1 cellular context compared by ENCODE assay signal in the genomic region with DNA sequence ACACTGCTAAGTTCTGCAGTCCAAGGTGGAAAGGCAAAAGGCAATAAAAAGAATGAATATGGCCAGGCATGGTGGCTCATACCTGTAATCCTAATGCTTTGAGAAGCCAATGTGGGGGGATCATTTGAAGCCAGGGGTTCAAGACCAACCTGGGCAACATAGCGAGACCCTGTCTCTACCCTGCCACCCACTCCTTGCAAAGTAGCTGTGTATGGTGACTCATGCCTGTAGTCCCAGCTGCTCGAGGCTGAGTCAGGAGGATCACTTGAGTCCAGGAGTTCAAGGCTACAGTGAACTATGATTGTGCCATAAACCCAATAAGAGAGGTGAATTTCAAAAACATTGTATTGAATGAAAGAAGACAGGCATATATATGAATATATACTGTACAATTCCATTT.
TF ChIP-seq lines count a peak whose summit lies in the region.

No MANE protein-coding gene starts in this region.

TF ChIP-seq in HepG2, 621 proteins besides CTCF, POLR2A, EP300 and RAD21 (continues in another document):
- TF ChIP-seq REXO4 (CRISPR knock-in tag; IDR thresholded peaks at IDR 0.05; ENCODE audit: borderline replicate concordance) (no peak), CHD4 (IDR thresholded peaks at IDR 0.05; ENCODE audit: borderline replicate concordance, low read length) (peak; percentile 38; the same call in 1 of the 2 replicates), GATAD1 (CRISPR knock-in tag; IDR thresholded peaks at IDR 0.05) (no peak), MAF1 (CRISPR knock-in tag; IDR thresholded peaks at IDR 0.05; ENCODE audit: borderline replicate concordance) (no peak), RXRA (CRISPR knock-in tag; IDR thresholded peaks at IDR 0.05) (peak; percentile 55; the same call in 1 of the 2 replicates), GATAD2A (CRISPR knock-in tag; IDR thresholded peaks at IDR 0.05) (peak; percentile 49; the same call in 1 of the 2 replicates), HNF4A (CRISPR knock-in tag; IDR thresholded peaks at IDR 0.05) (peak; percentile 74), SALL1 (CRISPR knock-in tag; IDR thresholded peaks at IDR 0.05) (peak; percentile 69), RXRB (CRISPR knock-in tag; IDR thresholded peaks at IDR 0.05; ENCODE audit: borderline replicate concordance) (peak; percentile 43; the same call in 1 of the 2 replicates), POGZ (CRISPR knock-in tag; IDR thresholded peaks at IDR 0.05) (peak; percentile 40; the same call in 1 of the 2 replicates), MBD4 (IDR thresholded peaks at IDR 0.05; ENCODE audit: borderline replicate concordance, low read length) (no peak), ZNF350 (CRISPR knock-in tag; IDR thresholded peaks at IDR 0.05; ENCODE audit: borderline replicate concordance, low read depth) (no peak), HNRNPLL (IDR thresholded peaks at IDR 0.05; ENCODE audit: low read depth, low read length, poor library complexity, severe bottlenecking) (no peak), CEBPB (IDR thresholded peaks at IDR 0.05; ENCODE audit: borderline replicate concordance, low read depth, low read length) (peak; percentile 33; the same call in 1 of the 2 replicates), PHF8 (CRISPR knock-in tag; IDR thresholded peaks at IDR 0.05) (0 out of 2 replicates have a peak, but pooled peaks have one; percentile 23), MAFK (conservative IDR thresholded peaks at IDR 0.05 in 1 of 2, IDR thresholded peaks at IDR 0.05 in 1 of 2; ENCODE audit: low read length in 2 of 2) (peak; percentile 14 to 46; a peak in 3 of 4 replicates), ATM (IDR thresholded peaks at IDR 0.05; ENCODE audit: borderline replicate concordance) (no peak), FOSL1 (CRISPR knock-in tag; IDR thresholded peaks at IDR 0.05; ENCODE audit: borderline replicate concordance) (peak; percentile 71; the same call in 1 of the 2 replicates), SCMH1 (CRISPR knock-in tag; IDR thresholded peaks at IDR 0.05; ENCODE audit: borderline replicate concordance) (no peak), FOSL2 (CRISPR knock-in tag; IDR thresholded peaks at IDR 0.05) (peak; percentile 97), RARA (CRISPR knock-in tag; IDR thresholded peaks at IDR 0.05) (peak; percentile 91), HDAC2 (CRISPR knock-in tag; IDR thresholded peaks at IDR 0.05) (peak; percentile 37; the same call in 1 of the 2 replicates), KAT8 (CRISPR knock-in tag; IDR thresholded peaks at IDR 0.05) (peak; percentile 14; the same call in 1 of the 2 replicates), IRF2 (CRISPR knock-in tag; IDR thresholded peaks at IDR 0.05) (peak; percentile 59; the same call in 1 of the 2 replicates), ZSCAN30 (CRISPR knock-in tag; IDR thresholded peaks at IDR 0.05) (no peak)
- TF ChIP-seq, protein P1, sequence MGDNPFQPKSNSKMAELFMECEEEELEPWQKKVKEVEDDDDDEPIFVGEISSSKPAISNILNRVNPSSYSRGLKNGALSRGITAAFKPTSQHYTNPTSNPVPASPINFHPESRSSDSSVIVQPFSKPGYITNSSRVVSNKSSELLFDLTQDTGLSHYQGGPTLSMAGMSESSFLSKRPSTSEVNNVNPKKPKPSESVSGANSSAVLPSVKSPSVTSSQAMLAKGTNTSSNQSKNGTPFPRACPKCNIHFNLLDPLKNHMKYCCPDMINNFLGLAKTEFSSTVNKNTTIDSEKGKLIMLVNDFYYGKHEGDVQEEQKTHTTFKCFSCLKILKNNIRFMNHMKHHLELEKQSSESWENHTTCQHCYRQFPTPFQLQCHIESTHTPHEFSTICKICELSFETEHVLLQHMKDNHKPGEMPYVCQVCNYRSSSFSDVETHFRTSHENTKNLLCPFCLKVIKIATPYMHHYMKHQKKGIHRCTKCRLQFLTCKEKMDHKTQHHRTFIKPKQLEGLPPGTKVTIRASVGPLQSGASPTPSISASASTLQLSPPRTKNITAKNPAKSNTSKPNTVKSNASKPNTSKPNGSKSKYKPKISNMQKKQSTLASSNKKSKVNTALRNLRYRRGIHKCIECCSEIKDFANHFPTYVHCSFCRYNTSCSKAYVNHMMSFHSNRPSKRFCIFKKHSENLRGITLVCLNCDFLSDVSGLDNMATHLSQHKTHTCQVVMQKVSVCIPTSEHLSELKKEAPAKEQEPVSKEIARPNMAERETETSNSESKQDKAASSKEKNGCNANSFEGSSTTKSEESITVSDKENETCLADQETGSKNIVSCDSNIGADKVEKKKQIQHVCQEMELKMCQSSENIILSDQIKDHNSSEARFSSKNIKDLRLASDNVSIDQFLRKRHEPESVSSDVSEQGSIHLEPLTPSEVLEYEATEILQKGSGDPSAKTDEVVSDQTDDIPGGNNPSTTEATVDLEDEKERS (CRISPR knock-in tag; IDR thresholded peaks at IDR 0.05) = no peak
- TF ChIP-seq, protein P2, sequence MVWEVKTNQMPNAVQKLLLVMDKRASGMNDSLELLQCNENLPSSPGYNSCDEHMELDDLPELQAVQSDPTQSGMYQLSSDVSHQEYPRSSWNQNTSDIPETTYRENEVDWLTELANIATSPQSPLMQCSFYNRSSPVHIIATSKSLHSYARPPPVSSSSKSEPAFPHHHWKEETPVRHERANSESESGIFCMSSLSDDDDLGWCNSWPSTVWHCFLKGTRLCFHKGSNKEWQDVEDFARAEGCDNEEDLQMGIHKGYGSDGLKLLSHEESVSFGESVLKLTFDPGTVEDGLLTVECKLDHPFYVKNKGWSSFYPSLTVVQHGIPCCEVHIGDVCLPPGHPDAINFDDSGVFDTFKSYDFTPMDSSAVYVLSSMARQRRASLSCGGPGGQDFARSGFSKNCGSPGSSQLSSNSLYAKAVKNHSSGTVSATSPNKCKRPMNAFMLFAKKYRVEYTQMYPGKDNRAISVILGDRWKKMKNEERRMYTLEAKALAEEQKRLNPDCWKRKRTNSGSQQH (CRISPR knock-in tag; IDR thresholded peaks at IDR 0.05; ENCODE audit: low read depth) = no peak; the same call in 1 of the 2 replicates
- TF ChIP-seq, protein P3, sequence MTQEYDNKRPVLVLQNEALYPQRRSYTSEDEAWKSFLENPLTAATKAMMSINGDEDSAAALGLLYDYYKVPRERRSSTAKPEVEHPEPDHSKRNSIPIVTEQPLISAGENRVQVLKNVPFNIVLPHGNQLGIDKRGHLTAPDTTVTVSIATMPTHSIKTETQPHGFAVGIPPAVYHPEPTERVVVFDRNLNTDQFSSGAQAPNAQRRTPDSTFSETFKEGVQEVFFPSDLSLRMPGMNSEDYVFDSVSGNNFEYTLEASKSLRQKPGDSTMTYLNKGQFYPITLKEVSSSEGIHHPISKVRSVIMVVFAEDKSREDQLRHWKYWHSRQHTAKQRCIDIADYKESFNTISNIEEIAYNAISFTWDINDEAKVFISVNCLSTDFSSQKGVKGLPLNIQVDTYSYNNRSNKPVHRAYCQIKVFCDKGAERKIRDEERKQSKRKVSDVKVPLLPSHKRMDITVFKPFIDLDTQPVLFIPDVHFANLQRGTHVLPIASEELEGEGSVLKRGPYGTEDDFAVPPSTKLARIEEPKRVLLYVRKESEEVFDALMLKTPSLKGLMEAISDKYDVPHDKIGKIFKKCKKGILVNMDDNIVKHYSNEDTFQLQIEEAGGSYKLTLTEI (CRISPR knock-in tag; conservative IDR thresholded peaks at IDR 0.05) = no peak
- TF ChIP-seq, protein P4, sequence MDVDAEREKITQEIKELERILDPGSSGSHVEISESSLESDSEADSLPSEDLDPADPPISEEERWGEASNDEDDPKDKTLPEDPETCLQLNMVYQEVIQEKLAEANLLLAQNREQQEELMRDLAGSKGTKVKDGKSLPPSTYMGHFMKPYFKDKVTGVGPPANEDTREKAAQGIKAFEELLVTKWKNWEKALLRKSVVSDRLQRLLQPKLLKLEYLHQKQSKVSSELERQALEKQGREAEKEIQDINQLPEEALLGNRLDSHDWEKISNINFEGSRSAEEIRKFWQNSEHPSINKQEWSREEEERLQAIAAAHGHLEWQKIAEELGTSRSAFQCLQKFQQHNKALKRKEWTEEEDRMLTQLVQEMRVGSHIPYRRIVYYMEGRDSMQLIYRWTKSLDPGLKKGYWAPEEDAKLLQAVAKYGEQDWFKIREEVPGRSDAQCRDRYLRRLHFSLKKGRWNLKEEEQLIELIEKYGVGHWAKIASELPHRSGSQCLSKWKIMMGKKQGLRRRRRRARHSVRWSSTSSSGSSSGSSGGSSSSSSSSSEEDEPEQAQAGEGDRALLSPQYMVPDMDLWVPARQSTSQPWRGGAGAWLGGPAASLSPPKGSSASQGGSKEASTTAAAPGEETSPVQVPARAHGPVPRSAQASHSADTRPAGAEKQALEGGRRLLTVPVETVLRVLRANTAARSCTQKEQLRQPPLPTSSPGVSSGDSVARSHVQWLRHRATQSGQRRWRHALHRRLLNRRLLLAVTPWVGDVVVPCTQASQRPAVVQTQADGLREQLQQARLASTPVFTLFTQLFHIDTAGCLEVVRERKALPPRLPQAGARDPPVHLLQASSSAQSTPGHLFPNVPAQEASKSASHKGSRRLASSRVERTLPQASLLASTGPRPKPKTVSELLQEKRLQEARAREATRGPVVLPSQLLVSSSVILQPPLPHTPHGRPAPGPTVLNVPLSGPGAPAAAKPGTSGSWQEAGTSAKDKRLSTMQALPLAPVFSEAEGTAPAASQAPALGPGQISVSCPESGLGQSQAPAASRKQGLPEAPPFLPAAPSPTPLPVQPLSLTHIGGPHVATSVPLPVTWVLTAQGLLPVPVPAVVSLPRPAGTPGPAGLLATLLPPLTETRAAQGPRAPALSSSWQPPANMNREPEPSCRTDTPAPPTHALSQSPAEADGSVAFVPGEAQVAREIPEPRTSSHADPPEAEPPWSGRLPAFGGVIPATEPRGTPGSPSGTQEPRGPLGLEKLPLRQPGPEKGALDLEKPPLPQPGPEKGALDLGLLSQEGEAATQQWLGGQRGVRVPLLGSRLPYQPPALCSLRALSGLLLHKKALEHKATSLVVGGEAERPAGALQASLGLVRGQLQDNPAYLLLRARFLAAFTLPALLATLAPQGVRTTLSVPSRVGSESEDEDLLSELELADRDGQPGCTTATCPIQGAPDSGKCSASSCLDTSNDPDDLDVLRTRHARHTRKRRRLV (CRISPR knock-in tag; IDR thresholded peaks at IDR 0.05) = no peak
- TF ChIP-seq, protein P5, sequence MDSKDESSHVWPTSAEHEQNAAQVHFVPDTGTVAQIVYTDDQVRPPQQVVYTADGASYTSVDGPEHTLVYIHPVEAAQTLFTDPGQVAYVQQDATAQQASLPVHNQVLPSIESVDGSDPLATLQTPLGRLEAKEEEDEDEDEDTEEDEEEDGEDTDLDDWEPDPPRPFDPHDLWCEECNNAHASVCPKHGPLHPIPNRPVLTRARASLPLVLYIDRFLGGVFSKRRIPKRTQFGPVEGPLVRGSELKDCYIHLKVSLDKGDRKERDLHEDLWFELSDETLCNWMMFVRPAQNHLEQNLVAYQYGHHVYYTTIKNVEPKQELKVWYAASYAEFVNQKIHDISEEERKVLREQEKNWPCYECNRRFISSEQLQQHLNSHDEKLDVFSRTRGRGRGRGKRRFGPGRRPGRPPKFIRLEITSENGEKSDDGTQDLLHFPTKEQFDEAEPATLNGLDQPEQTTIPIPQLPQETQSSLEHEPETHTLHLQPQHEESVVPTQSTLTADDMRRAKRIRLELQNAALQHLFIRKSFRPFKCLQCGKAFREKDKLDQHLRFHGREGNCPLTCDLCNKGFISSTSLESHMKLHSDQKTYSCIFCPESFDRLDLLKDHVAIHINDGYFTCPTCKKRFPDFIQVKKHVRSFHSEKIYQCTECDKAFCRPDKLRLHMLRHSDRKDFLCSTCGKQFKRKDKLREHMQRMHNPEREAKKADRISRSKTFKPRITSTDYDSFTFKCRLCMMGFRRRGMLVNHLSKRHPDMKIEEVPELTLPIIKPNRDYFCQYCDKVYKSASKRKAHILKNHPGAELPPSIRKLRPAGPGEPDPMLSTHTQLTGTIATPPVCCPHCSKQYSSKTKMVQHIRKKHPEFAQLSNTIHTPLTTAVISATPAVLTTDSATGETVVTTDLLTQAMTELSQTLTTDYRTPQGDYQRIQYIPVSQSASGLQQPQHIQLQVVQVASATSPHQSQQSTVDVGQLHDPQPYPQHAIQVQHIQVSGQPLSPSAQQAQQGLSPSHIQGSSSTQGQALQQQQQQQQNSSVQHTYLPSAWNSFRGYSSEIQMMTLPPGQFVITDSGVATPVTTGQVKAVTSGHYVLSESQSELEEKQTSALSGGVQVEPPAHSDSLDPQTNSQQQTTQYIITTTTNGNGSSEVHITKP (CRISPR knock-in tag; IDR thresholded peaks at IDR 0.05; ENCODE audit: low read depth) = peak; percentile 46; the same call in 1 of the 2 replicates
- TF ChIP-seq, protein P6, sequence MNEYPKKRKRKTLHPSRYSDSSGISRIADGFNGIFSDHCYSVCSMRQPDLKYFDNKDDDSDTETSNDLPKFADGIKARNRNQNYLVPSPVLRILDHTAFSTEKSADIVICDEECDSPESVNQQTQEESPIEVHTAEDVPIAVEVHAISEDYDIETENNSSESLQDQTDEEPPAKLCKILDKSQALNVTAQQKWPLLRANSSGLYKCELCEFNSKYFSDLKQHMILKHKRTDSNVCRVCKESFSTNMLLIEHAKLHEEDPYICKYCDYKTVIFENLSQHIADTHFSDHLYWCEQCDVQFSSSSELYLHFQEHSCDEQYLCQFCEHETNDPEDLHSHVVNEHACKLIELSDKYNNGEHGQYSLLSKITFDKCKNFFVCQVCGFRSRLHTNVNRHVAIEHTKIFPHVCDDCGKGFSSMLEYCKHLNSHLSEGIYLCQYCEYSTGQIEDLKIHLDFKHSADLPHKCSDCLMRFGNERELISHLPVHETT (CRISPR knock-in tag; conservative IDR thresholded peaks at IDR 0.05) = no peak
- TF ChIP-seq, protein P7, sequence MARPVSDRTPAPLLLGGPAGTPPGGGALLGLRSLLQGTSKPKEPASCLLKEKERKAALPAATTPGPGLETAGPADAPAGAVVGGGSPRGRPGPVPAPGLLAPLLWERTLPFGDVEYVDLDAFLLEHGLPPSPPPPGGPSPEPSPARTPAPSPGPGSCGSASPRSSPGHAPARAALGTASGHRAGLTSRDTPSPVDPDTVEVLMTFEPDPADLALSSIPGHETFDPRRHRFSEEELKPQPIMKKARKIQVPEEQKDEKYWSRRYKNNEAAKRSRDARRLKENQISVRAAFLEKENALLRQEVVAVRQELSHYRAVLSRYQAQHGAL (CRISPR knock-in tag; IDR thresholded peaks at IDR 0.05; ENCODE audit: not compliant biosample characterization) = no peak
- TF ChIP-seq, protein P8, sequence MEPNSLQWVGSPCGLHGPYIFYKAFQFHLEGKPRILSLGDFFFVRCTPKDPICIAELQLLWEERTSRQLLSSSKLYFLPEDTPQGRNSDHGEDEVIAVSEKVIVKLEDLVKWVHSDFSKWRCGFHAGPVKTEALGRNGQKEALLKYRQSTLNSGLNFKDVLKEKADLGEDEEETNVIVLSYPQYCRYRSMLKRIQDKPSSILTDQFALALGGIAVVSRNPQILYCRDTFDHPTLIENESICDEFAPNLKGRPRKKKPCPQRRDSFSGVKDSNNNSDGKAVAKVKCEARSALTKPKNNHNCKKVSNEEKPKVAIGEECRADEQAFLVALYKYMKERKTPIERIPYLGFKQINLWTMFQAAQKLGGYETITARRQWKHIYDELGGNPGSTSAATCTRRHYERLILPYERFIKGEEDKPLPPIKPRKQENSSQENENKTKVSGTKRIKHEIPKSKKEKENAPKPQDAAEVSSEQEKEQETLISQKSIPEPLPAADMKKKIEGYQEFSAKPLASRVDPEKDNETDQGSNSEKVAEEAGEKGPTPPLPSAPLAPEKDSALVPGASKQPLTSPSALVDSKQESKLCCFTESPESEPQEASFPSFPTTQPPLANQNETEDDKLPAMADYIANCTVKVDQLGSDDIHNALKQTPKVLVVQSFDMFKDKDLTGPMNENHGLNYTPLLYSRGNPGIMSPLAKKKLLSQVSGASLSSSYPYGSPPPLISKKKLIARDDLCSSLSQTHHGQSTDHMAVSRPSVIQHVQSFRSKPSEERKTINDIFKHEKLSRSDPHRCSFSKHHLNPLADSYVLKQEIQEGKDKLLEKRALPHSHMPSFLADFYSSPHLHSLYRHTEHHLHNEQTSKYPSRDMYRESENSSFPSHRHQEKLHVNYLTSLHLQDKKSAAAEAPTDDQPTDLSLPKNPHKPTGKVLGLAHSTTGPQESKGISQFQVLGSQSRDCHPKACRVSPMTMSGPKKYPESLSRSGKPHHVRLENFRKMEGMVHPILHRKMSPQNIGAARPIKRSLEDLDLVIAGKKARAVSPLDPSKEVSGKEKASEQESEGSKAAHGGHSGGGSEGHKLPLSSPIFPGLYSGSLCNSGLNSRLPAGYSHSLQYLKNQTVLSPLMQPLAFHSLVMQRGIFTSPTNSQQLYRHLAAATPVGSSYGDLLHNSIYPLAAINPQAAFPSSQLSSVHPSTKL (CRISPR knock-in tag; IDR thresholded peaks at IDR 0.05) = peak; percentile 63
